In the genomic region with DNA sequence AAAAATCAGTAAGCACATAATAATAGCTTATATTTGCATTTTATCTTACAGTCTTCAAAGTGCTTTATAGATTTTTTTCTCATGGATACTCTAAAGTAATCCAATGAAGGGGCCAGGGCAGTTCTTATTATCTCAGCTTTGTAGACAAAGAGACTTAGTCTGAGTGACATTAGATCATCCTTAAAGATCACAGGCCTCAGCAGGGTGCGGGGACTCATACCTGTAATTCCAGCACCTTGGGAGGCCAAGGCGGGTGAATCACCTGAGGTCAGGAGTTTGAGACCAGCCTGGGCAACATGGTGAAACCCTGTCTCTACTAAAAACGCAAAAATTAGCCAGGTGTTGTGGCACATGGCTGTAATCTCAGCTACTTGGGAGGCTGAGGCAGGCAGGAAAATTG, we compare ENCODE assay signal across 18 cellular contexts. TPM values are rescaled to one million over a fixed set of nuclear protein-coding genes. Genes with fewer than 3 reads are reported as not detected.
A peak's percentile ranks its signal among the peaks of the same experiment; 100 is the strongest.
DNase-seq lines count a peak whose midpoint lies in the region; TF ChIP-seq lines count a peak whose summit lies in the region.
"Had no signal": no experiment of that assay in that cellular context is flagged by ENCODE, and none has a peak within 500 bp of the region (broad histone marks: within the 10 kb centered on the region; RNA-seq: fewer than 3 reads in every experiment).

No MANE protein-coding gene starts in this region.

- no peak overlapping the region for H3K4me3 Mint-ChIP-seq in H9
- H3K4me3 Mint-ChIP-seq: CD4-positive, alpha-beta memory T cell had no signal

- WGBS in H9 (ENCODE audit: extremely low coverage, insufficient read length, low lambda C conversion rate): no CpG with 5 or more reads among the region's 3 CpGs
- no CpG with 5 or more reads among the region's 3 CpGs for WGBS in mesendoderm (ENCODE audit: extremely low coverage, insufficient coverage, low lambda C conversion rate)

- H3K36me3 Mint-ChIP-seq in H9 (ENCODE audit: insufficient read depth in 1 of 3, low read depth in 3 of 3): peaks cover 35 to 51% (median 47%) of the 10 kb centered on the region in 3 experiments
- H3K36me3 Mint-ChIP-seq: CD4-positive, alpha-beta memory T cell had no signal

- no peak overlapping the region for H2BK15ac ChIP-seq in H9 (ENCODE audit: low read depth, low read length)
- H2BK15ac ChIP-seq in mesendoderm (replicated peaks; ENCODE audit: low read depth): no peak overlapping the region

- H2AFZ ChIP-seq in H9 (ENCODE audit: low read length): no peak overlapping the region
- H2AFZ ChIP-seq: GM23248 had no signal

- no peak overlapping the region for H3K14ac ChIP-seq in H9 (ENCODE audit: insufficient read depth, low read length)

- no peak overlapping the region for H3T11ph ChIP-seq in H9 (ENCODE audit: low read length)

- no peak overlapping the region for H3K27ac Mint-ChIP-seq in H9
- H3K27ac Mint-ChIP-seq: CD4-positive, alpha-beta memory T cell had no signal

- H3K18ac ChIP-seq in H9 (ENCODE audit: insufficient read length, low read depth, low read length): no peak overlapping the region
- H3K18ac ChIP-seq in mesendoderm (ENCODE audit: low read length): no peak overlapping the region

- H3K4me1 ChIP-seq in H9 (ENCODE audit: insufficient read depth, low read length) (peaks cover 3% of the 10 kb centered on the region; the same call in 1 of the 2 replicates), mesendoderm (ENCODE audit: control insufficient read depth, low read depth, low read length) (no peaks in the 10 kb centered on the region)
- H3K4me1 ChIP-seq: HAP-1 had no signal

- no peak overlapping the region for H2BK120ac ChIP-seq in H9 (ENCODE audit: low read depth, low read length, poor library complexity, severe bottlenecking)
- H2BK120ac ChIP-seq in mesendoderm (ENCODE audit: low read depth, low read length): no peak overlapping the region

- H2BK5ac ChIP-seq in H9 (ENCODE audit: insufficient read length, low read length) (no peak overlapping the region), mesendoderm (ENCODE audit: low read length) (no peak overlapping the region)

- DNase-seq in H9 (peak; percentile 34), NCI-H69 (lab: John Stamatoyannopoulos, UW) (peak; percentile 41), epithelial cell of prostate (ENCODE audit: low read depth, low spot score) (no peak), mesendoderm (peak; percentile 72), COR-L47 (lab: John Stamatoyannopoulos, UW) (no peak), GF-D8 (lab: John Stamatoyannopoulos, UW) (no peak), HuH-7.5 (ENCODE audit: low spot score) (no peak)
- DNase-seq in stimulated activated CD4-positive, alpha-beta T cell treated with anti-CD3 and anti-CD28 coated beads, Interleukin-4, amount 100 ng/mL, for 1 hour: no peak
- DNase-seq: C1 segment of cervical spinal cord; CD4-positive, alpha-beta memory T cell; DMS153; DND-41; GM23248 had no signal

- H3K79me1 ChIP-seq in H9 (ENCODE audit: insufficient read depth, low read depth, low read length, poor library complexity, severe bottlenecking) (no peaks in the 10 kb centered on the region), mesendoderm (ENCODE audit: low read length) (no peaks in the 10 kb centered on the region)

- peaks cover 6% of the 10 kb centered on the region for H3K9me3 ChIP-seq in H9 (ENCODE audit: control insufficient read depth, low read depth, low read length)
- H3K9me3 ChIP-seq: Caco-2, HAP-1 had no signal

- peaks cover 9 to 17% of the 10 kb centered on the region in 2 experiments for H3K4me1 Mint-ChIP-seq in H9
- H3K4me1 Mint-ChIP-seq: CD4-positive, alpha-beta memory T cell had no signal

- H3K4ac ChIP-seq in H9 (ENCODE audit: low read depth, low read length): no peak overlapping the region
- H3K4ac ChIP-seq in mesendoderm (ENCODE audit: low read depth, low read length): no peak overlapping the region

- H4K8ac ChIP-seq in H9 (replicated peaks; ENCODE audit: insufficient read length, low read depth, low read length): no peak overlapping the region
- no peak overlapping the region for H4K8ac ChIP-seq in mesendoderm (ENCODE audit: low read depth, low read length)

- H3K79me2 ChIP-seq in H9 (ENCODE audit: insufficient read depth, low read length) (no peaks in the 10 kb centered on the region), mesendoderm (ENCODE audit: control insufficient read depth, insufficient read depth, low read length) (no peaks in the 10 kb centered on the region)

- no peaks in the 10 kb centered on the region for H3K27me3 ChIP-seq in H9 (ENCODE audit: insufficient read depth, low read length)
- no peaks in the 10 kb centered on the region for H3K27me3 ChIP-seq in mesendoderm (ENCODE audit: insufficient read depth, low read length, poor library complexity)

- no peak overlapping the region for H3K56ac ChIP-seq in H9 (ENCODE audit: insufficient read length, low read depth, low read length)
- no peak overlapping the region for H3K56ac ChIP-seq in mesendoderm (ENCODE audit: low read length)

- H4K20me1 ChIP-seq in H9 (ENCODE audit: control insufficient read depth, insufficient read depth, insufficient read length): no peaks in the 10 kb centered on the region

- H4K5ac ChIP-seq in H9 (ENCODE audit: insufficient read length, low read depth, low read length) (no peak overlapping the region), mesendoderm (ENCODE audit: low read length) (no peak overlapping the region)

- no peak overlapping the region for H4K91ac ChIP-seq in H9 (ENCODE audit: insufficient read length, low read depth, low read length)

- H3K36me3 ChIP-seq in mesendoderm (ENCODE audit: control insufficient read depth, insufficient read depth, low read length): no peaks in the 10 kb centered on the region

- H3K27me3 Mint-ChIP-seq in H9 (ENCODE audit: low read depth): no peaks in the 10 kb centered on the region

- TF ChIP-seq CTCF in H9 (conservative IDR thresholded peaks at IDR 0.05): no peak

- no peak overlapping the region for H3K9ac ChIP-seq in H9 (ENCODE audit: extremely low read depth, insufficient read length, low read length)
- H3K9ac ChIP-seq in mesendoderm (ENCODE audit: low read length): no peak overlapping the region
- H3K9ac ChIP-seq: GM23248 had no signal

- H3K23ac ChIP-seq in H9 (ENCODE audit: insufficient read length, low read depth, low read length): no peak overlapping the region
- H3K23ac ChIP-seq in mesendoderm (ENCODE audit: low read length): no peak overlapping the region

- no peak overlapping the region for H3K4me3 ChIP-seq in mesendoderm (ENCODE audit: low read length)
- H3K4me3 ChIP-seq: GM12878, GM23248, HAP-1 had no signal

- peaks cover 7 to 10% of the 10 kb centered on the region in 2 experiments for H3K9me3 Mint-ChIP-seq in H9

- no peak overlapping the region for H2BK20ac ChIP-seq in H9 (ENCODE audit: low read depth, low read length, poor library complexity, severe bottlenecking)

- H3K23me2 ChIP-seq in H9 (ENCODE audit: insufficient read length, low read depth, low read length, poor library complexity, severe bottlenecking): no peaks in the 10 kb centered on the region

- no peak overlapping the region for H2AK5ac ChIP-seq in H9 (ENCODE audit: insufficient read length, low read length)
- no peak overlapping the region for H2AK5ac ChIP-seq in mesendoderm (ENCODE audit: low read length)

- H3K4me2 ChIP-seq in H9 (ENCODE audit: insufficient read depth, insufficient read length, low read length): no peak overlapping the region
- H3K4me2 ChIP-seq in mesendoderm (ENCODE audit: low read length): no peak overlapping the region

- no peak overlapping the region for H2BK12ac ChIP-seq in H9 (ENCODE audit: insufficient read length, low read depth, low read length)

- H3K27ac ChIP-seq in H9 (ENCODE audit: insufficient read length, low read depth, low read length): no peak overlapping the region
- H3K27ac ChIP-seq in epithelial cell of prostate: peak overlapping the region; percentile 21
- H3K27ac ChIP-seq in mesendoderm (ENCODE audit: low read depth, low read length): no peak overlapping the region
- H3K27ac ChIP-seq: GM23248 had no signal

RNA-seq across cellular contexts. Expression of gene FERMT1, which starts 14.5 kb away (rescaled TPM):
- total RNA-seq in H9 (2021): 9.6 and 9.7 TPM in 2 replicates
- polyA plus RNA-seq in mesendoderm (2013, experiment 1 of 2): 11.5 TPM
- polyA plus RNA-seq in mesendoderm (2013, experiment 2 of 2): 9.7 TPM
- total RNA-seq: CD4-positive, alpha-beta memory T cell had no signal
- polyA plus RNA-seq: CD4-positive, alpha-beta memory T cell had no signal

RNA-seq across cellular contexts. Expression of gene LRRN4, which starts 54.5 kb away (rescaled TPM):
- total RNA-seq in H9 (2021): 0.22 and 0.42 TPM in 2 replicates
- polyA plus RNA-seq in mesendoderm (2013, experiment 1 of 2): 0.62 TPM
- 0.64 TPM for polyA plus RNA-seq in mesendoderm (2013, experiment 2 of 2)
- total RNA-seq: A673; CD4-positive, alpha-beta memory T cell; GM12878; GM23248; H4 had no signal
- polyA plus RNA-seq: CD4-positive, alpha-beta memory T cell; GM23248 had no signal

Comparison
In these comparisons a context has a peak if more than half of its experiments do, and no peak if none do; other contexts are left out.
1. DNase-seq: peak in H9 (single experiment), NCI-H69 (single experiment) and mesendoderm (single experiment); none in epithelial cell of prostate (single experiment), COR-L47 (single experiment), GF-D8 (single experiment), HuH-7.5 (single experiment) and stimulated activated CD4-positive, alpha-beta T cell treated with anti-CD3 and anti-CD28 coated beads, Interleukin-4, amount 100 ng/mL, for 1 hour (single experiment).